17 cellular contexts compared by ENCODE assay signal in the genomic region with DNA sequence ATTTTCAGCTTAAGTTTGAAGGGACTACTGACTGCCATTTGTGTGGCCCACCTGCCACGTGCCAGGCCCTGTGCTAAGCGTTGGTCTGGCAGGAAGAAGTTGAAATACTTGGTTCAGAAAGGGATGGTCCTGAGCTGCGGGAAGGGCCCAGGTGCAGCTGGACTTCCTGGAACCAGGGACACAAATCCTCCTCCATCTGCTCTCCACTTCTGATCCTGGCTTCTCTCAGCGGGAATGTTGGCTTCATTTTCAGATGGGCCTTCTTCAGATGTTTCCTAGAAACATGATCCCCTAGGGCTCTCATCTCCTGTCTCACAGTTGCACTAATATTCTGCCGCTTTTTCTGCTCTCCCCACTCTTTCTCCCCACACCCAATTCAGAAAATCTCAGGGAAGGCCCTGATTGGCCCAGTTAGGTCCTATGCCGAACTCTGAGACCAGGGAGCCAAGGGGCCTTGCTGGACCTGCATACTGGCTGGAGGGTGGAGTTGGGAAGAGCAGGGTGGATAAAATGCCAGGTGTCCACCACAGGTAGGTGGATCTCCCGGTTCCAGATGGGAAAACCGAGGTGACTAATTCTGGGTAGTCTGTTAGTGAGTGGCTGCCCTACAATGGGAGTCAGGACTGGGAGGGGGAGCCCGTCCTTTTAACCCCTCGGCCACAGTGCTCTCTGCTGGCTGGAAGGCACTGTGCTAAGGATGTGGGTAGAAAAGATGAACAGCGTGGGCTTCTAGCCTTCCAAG. TPM values are rescaled to one million over a fixed set of nuclear protein-coding genes. Genes with fewer than 3 reads are reported as not detected.
DNase-seq lines count a peak whose midpoint lies in the region; ATAC-seq, FAIRE-seq and TF ChIP-seq lines count a peak whose summit lies in the region.
"Had no signal": no experiment of that assay in that cellular context is flagged by ENCODE, and none has a peak within 500 bp of the region (broad histone marks: within the 10 kb centered on the region; RNA-seq: fewer than 3 reads in every experiment).

No MANE protein-coding gene starts in this region.

- H3K27ac ChIP-seq in H9 (ENCODE audit: insufficient read length, low read depth, low read length) (no peak overlapping the region), astrocyte (ENCODE audit: low read depth, low read length) (no peak overlapping the region), mesenchymal stem cell (ENCODE audit: low read length, poor library complexity, severe bottlenecking) (no peak overlapping the region)
- H3K27ac ChIP-seq: Peyer's patch had no signal

- H2BK12ac ChIP-seq in H9 (ENCODE audit: insufficient read length, low read depth, low read length) (no peak overlapping the region), mesenchymal stem cell (ENCODE audit: low read length in 2 of 2) (no peak overlapping the region)

- peaks cover 76 to 92% (median 81%) of the 10 kb centered on the region in 3 experiments for H3K36me3 Mint-ChIP-seq in H9 (ENCODE audit: insufficient read depth in 1 of 3, low read depth in 3 of 3)
- peaks cover 30% of the 10 kb centered on the region for H3K36me3 Mint-ChIP-seq in astrocyte (ENCODE audit: low read depth, unreplicated experiment)

- H3K4me3 Mint-ChIP-seq in H9, result no peak overlapping the region; a peak in 1 of 5 replicates
- H3K4me3 Mint-ChIP-seq in astrocyte (ENCODE audit: unreplicated experiment), result no peak overlapping the region

- H3K4me3 ChIP-seq in astrocyte (ENCODE audit: insufficient read depth, low read depth, low read length), result no peak overlapping the region
- no peak overlapping the region for H3K4me3 ChIP-seq in mesenchymal stem cell (ENCODE audit: insufficient read depth in 1 of 2, low read depth in 1 of 2, low read length in 2 of 2)
- H3K4me3 ChIP-seq: BLaER1, Peyer's patch had no signal

- H3K9ac ChIP-seq in H9 (ENCODE audit: extremely low read depth, insufficient read length, low read length) (no peak overlapping the region), astrocyte (ENCODE audit: low read length) (no peak overlapping the region), mesenchymal stem cell (ENCODE audit: low read length) (no peak overlapping the region)
- H3K9ac ChIP-seq: BLaER1, SK-N-SH had no signal

- H4K91ac ChIP-seq in H9 (ENCODE audit: insufficient read length, low read depth, low read length) (no peak overlapping the region), mesenchymal stem cell (ENCODE audit: low read length) (peak overlapping the region; percentile 7)

- TF ChIP-seq CTCF in H9 (conservative IDR thresholded peaks at IDR 0.05) (no peak), astrocyte (IDR thresholded peaks at IDR 0.05; ENCODE audit: insufficient read depth, low read depth, low read length) (no peak)

- H3T11ph ChIP-seq in H9 (ENCODE audit: low read length), result no peak overlapping the region

- H3K36me3 ChIP-seq in astrocyte (ENCODE audit: insufficient read depth, low read length) (peaks cover 5% of the 10 kb centered on the region), mesenchymal stem cell (ENCODE audit: control insufficient read depth in 1 of 2, insufficient read depth in 2 of 2, low read depth in 1 of 2, low read length in 2 of 2) (peaks cover 0 to 54% of the 10 kb centered on the region in 2 experiments)
- H3K36me3 ChIP-seq: Peyer's patch had no signal

- H2AK5ac ChIP-seq in H9 (ENCODE audit: insufficient read length, low read length), result no peak overlapping the region
- no peak overlapping the region for H2AK5ac ChIP-seq in mesenchymal stem cell (ENCODE audit: low read length, severe bottlenecking)

- FAIRE-seq in astrocyte (lab: Jason Lieb, UNC), result no peak

- H3K79me1 ChIP-seq in H9 (ENCODE audit: insufficient read depth, low read depth, low read length, poor library complexity, severe bottlenecking) (no peaks in the 10 kb centered on the region), mesenchymal stem cell (replicated peaks; ENCODE audit: low read length, poor library complexity, severe bottlenecking) (peaks cover 18% of the 10 kb centered on the region)

- H3K4me2 ChIP-seq in H9 (ENCODE audit: insufficient read depth, insufficient read length, low read length) (no peak overlapping the region), astrocyte (ENCODE audit: low read length) (no peak overlapping the region), mesenchymal stem cell (ENCODE audit: low read length, poor library complexity, severe bottlenecking) (no peak overlapping the region)
- H3K4me2 ChIP-seq: BLaER1, SK-N-SH had no signal

- no peak for ATAC-seq in HG03460 (IDR thresholded peaks at IDR 0.05; ENCODE audit: unreplicated experiment)
- ATAC-seq in GM18867 (IDR thresholded peaks at IDR 0.05; ENCODE audit: unreplicated experiment), result no peak

- H3K14ac ChIP-seq in H9 (ENCODE audit: insufficient read depth, low read length), result no peak overlapping the region
- H3K14ac ChIP-seq in mesenchymal stem cell (ENCODE audit: low read length in 2 of 2), result no peak overlapping the region

- no peaks in the 10 kb centered on the region for H3K9me3 ChIP-seq in H9 (ENCODE audit: control insufficient read depth, low read depth, low read length)
- no peaks in the 10 kb centered on the region for H3K9me3 ChIP-seq in astrocyte (ENCODE audit: insufficient read depth, low read depth, low read length)
- no peaks in the 10 kb centered on the region for H3K9me3 ChIP-seq in mesenchymal stem cell (ENCODE audit: control insufficient read depth, low read length)
- H3K9me3 ChIP-seq: BLaER1, Peyer's patch, SK-N-SH had no signal

- H4K5ac ChIP-seq in H9 (ENCODE audit: insufficient read length, low read depth, low read length), result no peak overlapping the region

- no peaks in the 10 kb centered on the region for H3K9me3 Mint-ChIP-seq in H9
- H3K9me3 Mint-ChIP-seq in astrocyte (ENCODE audit: unreplicated experiment), result no peaks in the 10 kb centered on the region

- H3K27me3 ChIP-seq in H9 (ENCODE audit: insufficient read depth, low read length), result no peaks in the 10 kb centered on the region
- H3K27me3 ChIP-seq in astrocyte (ENCODE audit: insufficient read depth, low read length), result no peaks in the 10 kb centered on the region
- H3K27me3 ChIP-seq in mesenchymal stem cell (ENCODE audit: control insufficient read depth in 1 of 2, insufficient read depth in 1 of 2, low read length in 2 of 2), result no peaks in the 10 kb centered on the region
- H3K27me3 ChIP-seq: BLaER1, Peyer's patch had no signal

- no peaks in the 10 kb centered on the region for H3K27me3 Mint-ChIP-seq in H9 (ENCODE audit: low read depth)
- H3K27me3 Mint-ChIP-seq in astrocyte (ENCODE audit: low read depth, unreplicated experiment), result peaks cover 2% of the 10 kb centered on the region

- H2BK5ac ChIP-seq in H9 (ENCODE audit: insufficient read length, low read length) (no peak overlapping the region), mesenchymal stem cell (ENCODE audit: low read depth, low read length, poor library complexity, severe bottlenecking) (peak overlapping the region; percentile 46)

- H3K56ac ChIP-seq in H9 (ENCODE audit: insufficient read length, low read depth, low read length), result no peak overlapping the region

- no peaks in the 10 kb centered on the region for H3K4me1 ChIP-seq in H9 (ENCODE audit: insufficient read depth, low read length)
- no peaks in the 10 kb centered on the region for H3K4me1 ChIP-seq in astrocyte (ENCODE audit: insufficient read depth, low read length)
- peaks cover 15% of the 10 kb centered on the region for H3K4me1 ChIP-seq in mesenchymal stem cell (ENCODE audit: control insufficient read depth, insufficient read depth, low read depth, low read length)
- H3K4me1 ChIP-seq: BLaER1, Peyer's patch had no signal

- H2BK20ac ChIP-seq in H9 (ENCODE audit: low read depth, low read length, poor library complexity, severe bottlenecking), result no peak overlapping the region

- no peaks in the 10 kb centered on the region for H3K79me2 ChIP-seq in H9 (ENCODE audit: insufficient read depth, low read length)
- H3K79me2 ChIP-seq in astrocyte (ENCODE audit: insufficient read depth, low read length), result no peaks in the 10 kb centered on the region

- DNase-seq in DMS 273 treated with DMSO at 0.1 percent for 48 hours (lab: John Stamatoyannopoulos, UW), result peak; percentile 26
- no peak for DNase-seq in H9
- no peak for DNase-seq in astrocyte (ENCODE audit: low read depth)
- DNase-seq in mesenchymal stem cell, result no peak
- no peak for DNase-seq in retina
- DNase-seq in glomerular visceral epithelial cell (ENCODE audit: extremely low spot score), result no peak
- DNase-seq: Karpas-422, MM.1S, NCI-H1105, NCI-H187 treated with DMSO at 0.1 percent for 48 hours, NCI-H510A treated with DMSO at 0.1 percent for 48 hours, Peyer's patch, Right ventricle myocardium superior, SK-N-SH had no signal

- no peak overlapping the region for H3K4ac ChIP-seq in H9 (ENCODE audit: low read depth, low read length)
- no peak overlapping the region for H3K4ac ChIP-seq in mesenchymal stem cell (ENCODE audit: low read depth in 1 of 2, low read length in 2 of 2)

- H2AFZ ChIP-seq in H9 (ENCODE audit: low read length) (no peak overlapping the region), astrocyte (ENCODE audit: low read depth, low read length) (no peak overlapping the region), mesenchymal stem cell (ENCODE audit: low read depth, low read length) (no peak overlapping the region)

- H3K18ac ChIP-seq in H9 (ENCODE audit: insufficient read length, low read depth, low read length), result no peak overlapping the region
- no peak overlapping the region for H3K18ac ChIP-seq in mesenchymal stem cell (ENCODE audit: low read depth in 1 of 2, low read length in 2 of 2)

- H3K23ac ChIP-seq in H9 (ENCODE audit: insufficient read length, low read depth, low read length) (no peak overlapping the region), mesenchymal stem cell (ENCODE audit: low read length in 2 of 2) (no peak overlapping the region)

- no peaks in the 10 kb centered on the region for H4K20me1 ChIP-seq in H9 (ENCODE audit: control insufficient read depth, insufficient read depth, insufficient read length)
- no peaks in the 10 kb centered on the region for H4K20me1 ChIP-seq in astrocyte (ENCODE audit: insufficient read depth, low read length)

- H3K27ac Mint-ChIP-seq in H9, result peak overlapping the region; percentile 59 to 77 (median 73); a peak in 5 of 7 replicates
- peak overlapping the region; percentile 70 for H3K27ac Mint-ChIP-seq in astrocyte (ENCODE audit: unreplicated experiment)

- WGBS in H9 (ENCODE audit: extremely low coverage, insufficient read length, low lambda C conversion rate), result no CpG with 5 or more reads among the region's 11 CpGs
- WGBS in mesenchymal stem cell, result 95% methylated on average over 11 of the region's 11 CpGs

- H4K8ac ChIP-seq in H9 (replicated peaks; ENCODE audit: insufficient read length, low read depth, low read length) (no peak overlapping the region), mesenchymal stem cell (ENCODE audit: low read length) (no peak overlapping the region)

- H2BK120ac ChIP-seq in H9 (ENCODE audit: low read depth, low read length, poor library complexity, severe bottlenecking), result no peak overlapping the region
- no peak overlapping the region for H2BK120ac ChIP-seq in mesenchymal stem cell (ENCODE audit: low read depth, low read length)

- no peaks in the 10 kb centered on the region for H3K23me2 ChIP-seq in H9 (ENCODE audit: insufficient read length, low read depth, low read length, poor library complexity, severe bottlenecking)

- peaks cover 0 to 6% of the 10 kb centered on the region in 2 experiments; a peak in 1 of 4 replicates for H3K4me1 Mint-ChIP-seq in H9
- H3K4me1 Mint-ChIP-seq in astrocyte (ENCODE audit: low read depth, unreplicated experiment), result peaks cover 14% of the 10 kb centered on the region

- H2BK15ac ChIP-seq in H9 (ENCODE audit: low read depth, low read length), result no peak overlapping the region
- no peak overlapping the region for H2BK15ac ChIP-seq in mesenchymal stem cell (ENCODE audit: low read depth, poor library complexity, severe bottlenecking)

RNA-seq across cellular contexts. Expression of gene PSAT1, which starts 19.4 kb away (rescaled TPM):
- total RNA-seq in H9 (2021), result 215 and 225 TPM in 2 replicates
- 326 and 335 TPM in 2 replicates for total RNA-seq in astrocyte
- polyA plus RNA-seq in mesenchymal stem cell (2013, experiment 1 of 2), result 93.9 TPM
- polyA plus RNA-seq in mesenchymal stem cell (2013, experiment 2 of 2), result 102 TPM
